7 cellular contexts compared by ENCODE assay signal in genomic region chr12:29428630-29429029, GRCh38. TPM values are rescaled to one million over a fixed set of nuclear protein-coding genes. Genes with fewer than 3 reads are reported as not detected.
DNase-seq lines count a peak whose midpoint lies in the region; ATAC-seq, FAIRE-seq and TF ChIP-seq lines count a peak whose summit lies in the region.

No MANE protein-coding gene starts in this region.

- no peak for TF ChIP-seq CTCF in astrocyte (IDR thresholded peaks at IDR 0.05; ENCODE audit: insufficient read depth, low read depth, low read length)
- TF ChIP-seq CTCF in osteocyte (IDR thresholded peaks at IDR 0.05) = no peak
- no peak for TF ChIP-seq CTCF in nephron progenitor cell (IDR thresholded peaks at IDR 0.05)

- H3K4me3 ChIP-seq in astrocyte (ENCODE audit: insufficient read depth, low read depth, low read length) = no peak overlapping the region

- H2AFZ ChIP-seq in astrocyte (ENCODE audit: low read depth, low read length) = no peak overlapping the region

- ATAC-seq in GM18870 (IDR thresholded peaks at IDR 0.05; ENCODE audit: unreplicated experiment) (peak; percentile 53), HG03159 (IDR thresholded peaks at IDR 0.05; ENCODE audit: unreplicated experiment) (peak; percentile 59)

- no peaks in the 10 kb centered on the region for H3K9me3 ChIP-seq in astrocyte (ENCODE audit: insufficient read depth, low read depth, low read length)

- H3K27ac Mint-ChIP-seq in astrocyte (ENCODE audit: unreplicated experiment) = peak overlapping the region; percentile 20
- peak overlapping the region; percentile 6 for H3K27ac Mint-ChIP-seq in osteocyte (ENCODE audit: unreplicated experiment)
- no peak overlapping the region for H3K27ac Mint-ChIP-seq in nephron progenitor cell

- H3K27me3 Mint-ChIP-seq in astrocyte (ENCODE audit: low read depth, unreplicated experiment) (no peaks in the 10 kb centered on the region), osteocyte (ENCODE audit: unreplicated experiment) (peaks cover 12% of the 10 kb centered on the region), nephron progenitor cell (ENCODE audit: low read depth, poor library complexity) (peaks cover 5% of the 10 kb centered on the region)

- H3K4me2 ChIP-seq in astrocyte (ENCODE audit: low read length) = no peak overlapping the region

- H3K36me3 Mint-ChIP-seq in astrocyte (ENCODE audit: low read depth, unreplicated experiment) (no peaks in the 10 kb centered on the region), osteocyte (ENCODE audit: unreplicated experiment) (no peaks in the 10 kb centered on the region), nephron progenitor cell (ENCODE audit: low read depth) (no peaks in the 10 kb centered on the region)

- H3K4me1 Mint-ChIP-seq in astrocyte (ENCODE audit: low read depth, unreplicated experiment) (peaks cover 5% of the 10 kb centered on the region), osteocyte (ENCODE audit: unreplicated experiment) (peaks cover 16% of the 10 kb centered on the region), nephron progenitor cell (no peaks in the 10 kb centered on the region)

- H3K4me1 ChIP-seq in astrocyte (ENCODE audit: insufficient read depth, low read length) = no peaks in the 10 kb centered on the region

- DNase-seq in astrocyte (ENCODE audit: low read depth) = peak; percentile 59
- DNase-seq in osteocyte (ENCODE audit: extremely low spot score, unreplicated experiment) = no peak
- DNase-seq in iPS-NIHi7 (ENCODE audit: extremely low spot score) = no peak
- DNase-seq in SW 1271 (lab: John Stamatoyannopoulos, UW) = no peak
- no peak for DNase-seq in nephron progenitor cell

- H4K20me1 ChIP-seq in astrocyte (ENCODE audit: insufficient read depth, low read length) = no peaks in the 10 kb centered on the region

- H3K27me3 ChIP-seq in astrocyte (ENCODE audit: insufficient read depth, low read length) = no peaks in the 10 kb centered on the region

- H3K9ac ChIP-seq in astrocyte (ENCODE audit: low read length) = no peak overlapping the region

- FAIRE-seq in astrocyte (lab: Jason Lieb, UNC) = no peak

- no peaks in the 10 kb centered on the region for H3K79me2 ChIP-seq in astrocyte (ENCODE audit: insufficient read depth, low read length)

- no peak overlapping the region for H3K27ac ChIP-seq in astrocyte (ENCODE audit: low read depth, low read length)

- H3K4me3 Mint-ChIP-seq in astrocyte (ENCODE audit: unreplicated experiment) (no peak overlapping the region), osteocyte (ENCODE audit: unreplicated experiment) (no peak overlapping the region), nephron progenitor cell (no peak overlapping the region)

- H3K9me3 Mint-ChIP-seq in astrocyte (ENCODE audit: unreplicated experiment) (peaks cover 4% of the 10 kb centered on the region), osteocyte (ENCODE audit: unreplicated experiment) (no peaks in the 10 kb centered on the region), nephron progenitor cell (no peaks in the 10 kb centered on the region)

- no peaks in the 10 kb centered on the region for H3K36me3 ChIP-seq in astrocyte (ENCODE audit: insufficient read depth, low read length)

RNA-seq across cellular contexts. Expression of gene ERGIC2, which starts 47.7 kb away (rescaled TPM):
- total RNA-seq in astrocyte = 81.5 and 93.3 TPM in 2 replicates
- total RNA-seq in osteocyte = 70.3 and 77.5 TPM in 2 replicates
